4 cellular contexts compared by ENCODE assay signal in the genomic region with DNA sequence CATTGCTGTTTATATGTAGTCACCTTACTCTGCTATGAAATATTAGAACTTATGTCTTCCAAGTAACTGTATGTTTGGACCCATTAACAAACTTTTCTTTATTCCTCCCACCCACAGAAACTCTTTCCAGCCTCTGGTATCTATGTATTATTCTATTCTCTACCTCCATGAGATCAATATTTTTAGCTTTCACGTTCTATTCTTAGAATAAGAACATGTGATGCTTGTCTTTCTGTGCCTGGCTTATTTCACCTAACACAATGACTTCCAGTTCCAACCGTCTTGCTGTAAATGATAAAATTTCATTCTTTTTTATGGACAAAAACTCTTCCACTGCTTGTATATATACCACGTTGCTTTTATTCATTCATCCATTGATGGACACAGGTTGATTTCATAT. TPM values are rescaled to one million over a fixed set of nuclear protein-coding genes. Genes with fewer than 3 reads are reported as not detected.
"Had no signal": no experiment of that assay in that cellular context is flagged by ENCODE, and none has a peak within 500 bp of the region (broad histone marks: within the 10 kb centered on the region; RNA-seq: fewer than 3 reads in every experiment).

No MANE protein-coding gene starts in this region.

RNA-seq across cellular contexts. Expression of gene AMY1A, which starts 14.4 kb away (rescaled TPM):
- total RNA-seq: LHCN-M2, M059J, MCF 10A, NCI-H460 had no signal

RNA-seq across cellular contexts. Expression of gene AMY2A, which starts 24.0 kb away (rescaled TPM):
- total RNA-seq: LHCN-M2, M059J, MCF 10A, NCI-H460 had no signal

RNA-seq across cellular contexts. Expression of gene AMY1B, which starts 54.8 kb away (rescaled TPM):
- total RNA-seq: LHCN-M2, M059J, MCF 10A, NCI-H460 had no signal
